In the genomic region with DNA sequence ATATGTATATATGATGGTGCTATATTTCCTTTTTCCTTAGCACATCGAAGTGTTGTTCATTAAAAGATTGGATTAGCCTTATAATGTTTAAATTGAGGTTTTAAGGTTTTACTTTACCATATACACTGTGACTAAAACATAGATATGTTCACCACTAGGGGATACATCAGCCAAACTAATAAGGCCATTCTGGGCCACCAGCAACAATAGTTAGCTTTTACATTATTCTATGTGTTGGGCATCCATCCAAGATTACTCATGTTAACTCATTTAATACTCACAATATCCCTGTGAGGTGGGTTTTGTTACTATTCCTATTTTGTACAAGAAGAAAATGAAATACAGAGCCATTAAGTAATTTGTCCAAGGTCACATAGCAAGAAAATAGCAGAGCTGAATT, we compare ENCODE assay signal across 14 cellular contexts.
DNase-seq lines count a peak whose midpoint lies in the region; TF ChIP-seq lines count a peak whose summit lies in the region.
"Had no signal": no experiment of that assay in that cellular context is flagged by ENCODE, and none has a peak within 500 bp of the region (broad histone marks: within the 10 kb centered on the region; RNA-seq: fewer than 3 reads in every experiment).

No MANE protein-coding gene starts in this region.

- intact Hi-C loops in stomach (cut with DNase I; ENCODE audit: low total_unique reads), result no loop called here
- intact Hi-C loops in activated CD4-positive, alpha-beta memory T cell treated with anti-CD3 and anti-CD28 coated beads for 36 hours (cut with micrococcal nuclease), result no loop called here

- H3K36me3 ChIP-seq in GM06990 (ENCODE audit: control insufficient read depth, insufficient read depth, low read length) (no peaks in the 10 kb centered on the region), osteoblast (ENCODE audit: insufficient read depth, low read length) (no peaks in the 10 kb centered on the region), stomach (no peaks in the 10 kb centered on the region)
- H3K36me3 ChIP-seq: suprapubic skin had no signal

- DNase-seq in GM06990 (ENCODE audit: extremely low read depth, insufficient read length) (no peak), NCI-H1105 (lab: John Stamatoyannopoulos, UW) (peak; percentile 36), cardiac fibroblast (ENCODE audit: low read depth in 2 of 2) (peak in 1 of 2 donors; percentile 55), osteoblast (ENCODE audit: insufficient read length, low spot score, missing footprints) (peak; percentile 48), SKM-1 treated with dmso at 0.1 percent for 144 hours (lab: John Stamatoyannopoulos, UW; ENCODE audit: unreplicated experiment) (no peak), stomach (no peak)
- DNase-seq in activated CD4-positive, alpha-beta memory T cell treated with anti-CD3 and anti-CD28 coated beads for 36 hours, result no peak
- DNase-seq: activated effector memory CD4-positive, alpha-beta T cell treated with anti-CD3 and anti-CD28 coated beads, Interleukin-2, amount 50 U/mL, for 16 hours; Caco-2; central memory CD4-positive, alpha-beta T cell; NCI-H1436 had no signal

- POLR2A ChIA-PET in activated CD4-positive, alpha-beta memory T cell treated with anti-CD3 and anti-CD28 coated beads for 36 hours (lab: Charles Lee), result no interaction called here

- no peaks in the 10 kb centered on the region for H4K20me1 ChIP-seq in osteoblast (ENCODE audit: insufficient read depth, low read length)

- peak; percentile 4 for TF ChIP-seq CTCF in GM06990 (IDR thresholded peaks at IDR 0.05; ENCODE audit: insufficient read depth, low read length, poor library complexity, severe bottlenecking)
- peak; percentile 20 for TF ChIP-seq CTCF in cardiac fibroblast (IDR thresholded peaks at IDR 0.05; ENCODE audit: low read depth, low read length)
- TF ChIP-seq CTCF in osteoblast (IDR thresholded peaks at IDR 0.05; ENCODE audit: extremely low read depth, low read depth, low read length), result no peak
- no peak for TF ChIP-seq CTCF in stomach (IDR thresholded peaks at IDR 0.05)

- CTCF ChIA-PET in activated CD4-positive, alpha-beta memory T cell treated with anti-CD3 and anti-CD28 coated beads for 36 hours (lab: Charles Lee), result no interaction called here

- H3K4me1 Mint-ChIP-seq in activated CD4-positive, alpha-beta memory T cell treated with anti-CD3 and anti-CD28 coated beads for 36 hours (ENCODE audit: low read depth), result no peaks in the 10 kb centered on the region

- no peak overlapping the region for H3K27ac Mint-ChIP-seq in activated CD4-positive, alpha-beta memory T cell treated with anti-CD3 and anti-CD28 coated beads for 36 hours
- H3K27ac Mint-ChIP-seq: GM23338 had no signal

- H3K4me3 Mint-ChIP-seq in activated CD4-positive, alpha-beta memory T cell treated with anti-CD3 and anti-CD28 coated beads for 36 hours, result no peak overlapping the region
- H3K4me3 Mint-ChIP-seq: GM23338 had no signal

- H3K9me3 ChIP-seq in osteoblast (ENCODE audit: low read depth, low read length) (no peaks in the 10 kb centered on the region), stomach (no peaks in the 10 kb centered on the region)
- H3K9me3 ChIP-seq: Caco-2, suprapubic skin had no signal

- no peaks in the 10 kb centered on the region for H3K36me3 Mint-ChIP-seq in activated CD4-positive, alpha-beta memory T cell treated with anti-CD3 and anti-CD28 coated beads for 36 hours

- no peak overlapping the region for H2AFZ ChIP-seq in osteoblast (ENCODE audit: low read length)
- H2AFZ ChIP-seq: GM23338 had no signal

- H3K79me2 ChIP-seq in osteoblast (ENCODE audit: insufficient read depth, low read length), result no peaks in the 10 kb centered on the region

- H3K4me2 ChIP-seq in osteoblast (ENCODE audit: insufficient read depth, low read length), result no peak overlapping the region
- H3K4me2 ChIP-seq: GM23338 had no signal

- H3K27ac ChIP-seq in osteoblast (ENCODE audit: low read depth, low read length) (no peak overlapping the region), stomach (no peak overlapping the region)
- H3K27ac ChIP-seq: skin epidermis, suprapubic skin had no signal

- WGBS in stomach, 5 donors, result 56 to 78% (median 71%) methylated on average over 1 of the region's 1 CpG

- H3K4me3 ChIP-seq in GM06990 (replicated peaks; ENCODE audit: low read depth, low read length) (no peak overlapping the region), cardiac fibroblast (replicated peaks in 1 of 2; ENCODE audit: low read depth in 2 of 2, low read length in 2 of 2) (no peak overlapping the region), osteoblast (ENCODE audit: insufficient read depth, low read length) (no peak overlapping the region), stomach (no peak overlapping the region)
- H3K4me3 ChIP-seq: GM23338, skin epidermis, suprapubic skin had no signal

- no peak for TF ChIP-seq POLR2A in stomach (IDR thresholded peaks at IDR 0.05)

- no peaks in the 10 kb centered on the region for H3K27me3 Mint-ChIP-seq in activated CD4-positive, alpha-beta memory T cell treated with anti-CD3 and anti-CD28 coated beads for 36 hours

- no peaks in the 10 kb centered on the region for H3K9me3 Mint-ChIP-seq in activated CD4-positive, alpha-beta memory T cell treated with anti-CD3 and anti-CD28 coated beads for 36 hours
- H3K9me3 Mint-ChIP-seq: GM23338 had no signal

- no peak for TF ChIP-seq EP300 in stomach (IDR thresholded peaks at IDR 0.05)

- H3K4me1 ChIP-seq in osteoblast (ENCODE audit: insufficient read depth, low read length) (no peaks in the 10 kb centered on the region), stomach (no peaks in the 10 kb centered on the region)
- H3K4me1 ChIP-seq: suprapubic skin had no signal

- H3K27me3 ChIP-seq in GM06990 (replicated peaks; ENCODE audit: control insufficient read depth, insufficient read depth, low read length), result no peaks in the 10 kb centered on the region
- H3K27me3 ChIP-seq in osteoblast (ENCODE audit: insufficient read depth, low read length), result no peaks in the 10 kb centered on the region
- no peaks in the 10 kb centered on the region for H3K27me3 ChIP-seq in stomach
- H3K27me3 ChIP-seq: suprapubic skin had no signal

Comparison
In these comparisons a context has a peak if more than half of its experiments do, and no peak if none do; other contexts are left out.
1. DNase-seq: peak in NCI-H1105 (single experiment) and osteoblast (single experiment); none in GM06990 (single experiment), SKM-1 treated with dmso at 0.1 percent for 144 hours (single experiment), stomach (single experiment) and activated CD4-positive, alpha-beta memory T cell treated with anti-CD3 and anti-CD28 coated beads for 36 hours (single experiment).
2. CTCF ChIP-seq: peak in GM06990 (single experiment) and cardiac fibroblast (single experiment); none in osteoblast (single experiment) and stomach (0 of 7).